14 cellular contexts compared by ENCODE assay signal in genomic region chr12:90618606-90619005, GRCh38.
"Had no signal": no experiment of that assay in that cellular context is flagged by ENCODE, and none has a peak within 500 bp of the region (broad histone marks: within the 10 kb centered on the region; RNA-seq: fewer than 3 reads in every experiment).

No MANE protein-coding gene starts in this region.

- ATAC-seq: left cardiac atrium; lower lobe of right lung; naive thymus-derived CD4-positive, alpha-beta T cell; right cardiac atrium; stimulated activated memory B cell treated with anti-CD40 and anti-IgM and Interleukin-4, amounts not matched to agents 10 μg/mL and 1 μg/mL and 100 μg/mL, for 72 hours had no signal

- H3K9me3 ChIP-seq: esophagus squamous epithelium, lower lobe of right lung, tibial artery had no signal

- H3K36me3 ChIP-seq: brain microvascular endothelial cell, esophagus squamous epithelium, lower lobe of right lung, tibial artery had no signal

- H3K27me3 ChIP-seq: brain microvascular endothelial cell, dorsolateral prefrontal cortex, esophagus squamous epithelium, tibial artery had no signal

- DNase-seq: activated effector memory CD4-positive, alpha-beta T cell treated with Interleukin-2 at 50 U/mL for 16 hours; activated T-cell treated with anti-CD3 and anti-CD28 coated beads, Interleukin-2, amount 50 U/mL, for 24 hours; amygdala; brain microvascular endothelial cell; cerebellar nuclear complex; dorsolateral prefrontal cortex; esophagus squamous epithelium; hypothalamus; left cardiac atrium; lower lobe of right lung; naive thymus-derived CD4-positive, alpha-beta T cell; right cardiac atrium; tibial artery had no signal

- H3K27ac ChIP-seq: brain microvascular endothelial cell, dorsolateral prefrontal cortex, esophagus squamous epithelium, lower lobe of right lung, tibial artery had no signal

- H3K4me3 ChIP-seq: dorsolateral prefrontal cortex, esophagus squamous epithelium, lower lobe of right lung, tibial artery had no signal

- H3K4me1 ChIP-seq: lower lobe of right lung, tibial artery had no signal
